Comparison of ENCODE assay signal across 29 cellular contexts in the genomic region with DNA sequence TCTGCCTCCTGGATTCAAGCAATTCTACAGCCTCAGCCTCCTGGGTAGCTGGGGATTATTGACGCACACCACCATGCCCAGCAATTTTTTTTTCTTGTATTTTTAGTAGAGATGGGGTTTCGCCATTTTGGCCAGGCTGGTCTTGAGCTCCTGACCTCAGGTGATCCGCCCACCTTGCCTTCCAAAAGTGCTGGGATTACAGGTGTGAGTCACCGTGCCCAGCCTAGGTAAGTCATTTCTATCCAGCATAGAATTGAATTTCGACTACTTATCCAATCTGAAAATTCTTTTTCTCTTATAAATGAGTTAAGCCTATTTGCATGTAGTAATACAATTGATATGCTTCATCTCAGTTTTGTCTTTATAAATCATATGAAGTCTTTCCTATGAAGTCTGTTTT. TPM values are rescaled to one million over a fixed set of nuclear protein-coding genes. Genes with fewer than 3 reads are reported as not detected.
DNase-seq lines count a peak whose midpoint lies in the region; ATAC-seq, FAIRE-seq and TF ChIP-seq lines count a peak whose summit lies in the region.
"Had no signal": no experiment of that assay in that cellular context is flagged by ENCODE, and none has a peak within 500 bp of the region (broad histone marks: within the 10 kb centered on the region; RNA-seq: fewer than 3 reads in every experiment).

No MANE protein-coding gene starts in this region.

- no peaks in the 10 kb centered on the region for H3K36me3 Mint-ChIP-seq in MCF 10A (ENCODE audit: insufficient read depth, unreplicated experiment)
- H3K36me3 Mint-ChIP-seq: CD14-positive monocyte; CD4-positive, alpha-beta memory T cell; CD4-positive, CD25-positive, alpha-beta regulatory T cell; CD8-positive, alpha-beta memory T cell had no signal

- H3K9ac ChIP-seq in HCT116 (ENCODE audit: low read length), result no peak overlapping the region
- H3K9ac ChIP-seq: BLaER1 had no signal

- CTCF ChIA-PET in MCF 10A (lab: Yijun Ruan, JAX), result interaction anchor here (0.6 to 1.6 kb wide), 3 partner anchors 8 to 41 kb away, joined by 4 to 6 read pairs (median 4); no protein-coding TSS in a partner anchor
- CTCF ChIA-PET in HCT116 (lab: Charles Lee), result interaction anchor here (0.6 kb wide), 1 partner anchor 14 kb away, joined by 3 read pairs; no protein-coding TSS in a partner anchor

- H3K4me2 ChIP-seq in HCT116 (ENCODE audit: low read length), result peak overlapping the region; percentile 7; the same call in 1 of the 2 replicates
- H3K4me2 ChIP-seq: BLaER1 had no signal

- peak overlapping the region; percentile 37 for H2AFZ ChIP-seq in HCT116 (ENCODE audit: low read depth, low read length, poor library complexity, severe bottlenecking)

- no peaks in the 10 kb centered on the region for H3K79me2 ChIP-seq in HCT116 (ENCODE audit: insufficient read depth, low read length)

- peaks cover 7% of the 10 kb centered on the region for H3K4me1 Mint-ChIP-seq in MCF 10A (ENCODE audit: insufficient read depth, unreplicated experiment)
- H3K4me1 Mint-ChIP-seq: CD4-positive, alpha-beta memory T cell; CD4-positive, CD25-positive, alpha-beta regulatory T cell; CD8-positive, alpha-beta memory T cell had no signal

- H3K36me3 ChIP-seq in breast epithelium (no peaks in the 10 kb centered on the region), HCT116 (ENCODE audit: control insufficient read depth in 1 of 2, insufficient read depth in 2 of 2, low read length in 2 of 2) (no peaks in the 10 kb centered on the region), RWPE2 (ENCODE audit: low read depth) (no peaks in the 10 kb centered on the region), small intestine (ENCODE audit: control insufficient read depth in 2 of 2, insufficient read depth in 2 of 2, low read length in 2 of 2) (no peaks in the 10 kb centered on the region)
- H3K36me3 ChIP-seq: BE2C, BLaER1 had no signal

- H3K27ac ChIP-seq in breast epithelium (no peak overlapping the region), HCT116 (ENCODE audit: low read depth, low read length) (no peak overlapping the region), RWPE2 (ENCODE audit: poor library complexity, severe bottlenecking) (peak overlapping the region; percentile 65), small intestine (ENCODE audit: low read depth in 1 of 2, low read length in 1 of 2) (no peak overlapping the region)
- H3K27ac ChIP-seq: BLaER1 had no signal

- TF ChIP-seq POLR2A in breast epithelium (IDR thresholded peaks at IDR 0.05) (no peak), HCT116 (IDR thresholded peaks at IDR 0.05; ENCODE audit: borderline replicate concordance, extremely low read depth, insufficient read depth, insufficient read length) (no peak)

- H3K27me3 Mint-ChIP-seq in MCF 10A (ENCODE audit: insufficient read depth, unreplicated experiment), result no peaks in the 10 kb centered on the region
- H3K27me3 Mint-ChIP-seq: CD4-positive, alpha-beta memory T cell had no signal

- no peaks in the 10 kb centered on the region for H3K9me3 ChIP-seq in breast epithelium
- H3K9me3 ChIP-seq in HCT116 (ENCODE audit: control insufficient read depth in 1 of 2, insufficient read depth in 1 of 2, low read depth in 1 of 2, low read length in 2 of 2), result no peaks in the 10 kb centered on the region
- H3K9me3 ChIP-seq in RWPE2 (ENCODE audit: severe bottlenecking), result no peaks in the 10 kb centered on the region
- H3K9me3 ChIP-seq in small intestine (ENCODE audit: control insufficient read depth, low read depth), result no peaks in the 10 kb centered on the region
- H3K9me3 ChIP-seq: BE2C, BLaER1 had no signal

- no peak overlapping the region for H3K4me3 ChIP-seq in breast epithelium
- no peak overlapping the region for H3K4me3 ChIP-seq in HCT116 (replicated peaks in 1 of 2; ENCODE audit: low read depth in 1 of 2, low read length in 2 of 2)
- H3K4me3 ChIP-seq in RWPE2 (ENCODE audit: severe bottlenecking), result no peak overlapping the region
- H3K4me3 ChIP-seq in epithelial cell of esophagus (ENCODE audit: low read length), result no peak overlapping the region
- H3K4me3 ChIP-seq in small intestine (ENCODE audit: low read depth in 1 of 2, low read length in 2 of 2), result no peak overlapping the region
- H3K4me3 ChIP-seq: BLaER1, GM12878 had no signal

- WGBS in small intestine, 3 donors, result 89 to 93% (median 91%) methylated on average over 5 of the region's 5 CpGs

- no peak overlapping the region for H3K4me3 Mint-ChIP-seq in MCF 10A (ENCODE audit: unreplicated experiment)
- H3K4me3 Mint-ChIP-seq: CD14-positive monocyte; CD4-positive, alpha-beta memory T cell; CD4-positive, CD25-positive, alpha-beta regulatory T cell; CD8-positive, alpha-beta memory T cell had no signal

- POLR2A ChIA-PET in MCF 10A (lab: Yijun Ruan, JAX), result interaction anchor here (1.2 to 3.1 kb wide), 2 partner anchors 13 to 15 kb away, joined by 5 to 17 read pairs; partner anchors contain the start of genes NOPCHAP1 and SLC41A2
- POLR2A ChIA-PET in HCT116 (lab: Charles Lee), result no interaction called here

- no peak for FAIRE-seq in small intestine (lab: Jason Lieb, UNC)
- FAIRE-seq: A204.1, GM12878, GM12892, GM18507 had no signal

- peak; percentile 51 for DNase-seq in MCF 10A (ENCODE audit: unreplicated experiment)
- no peak for DNase-seq in breast epithelium (ENCODE audit: low spot score in 2 of 2)
- DNase-seq in HCT116 (ENCODE audit: low read depth, low spot score), result no peak
- DNase-seq in RWPE2 (ENCODE audit: low spot score), result no peak
- peak; percentile 57 for DNase-seq in epithelial cell of esophagus (ENCODE audit: low read depth)
- DNase-seq in ureter (ENCODE audit: low spot score), result no peak
- no peak for DNase-seq in small intestine
- DNase-seq in stimulated activated naive CD4-positive, alpha-beta T cell treated with Interleukin-2 at 50 U/mL for 16 hours (lab: John Stamatoyannopoulos, UW), result no peak
- DNase-seq: 8988T; ACHN; BE2C; C1 segment of cervical spinal cord; CD4-positive, alpha-beta memory T cell; CD4-positive, CD25-positive, alpha-beta regulatory T cell; CD8-positive, alpha-beta memory T cell; COR-L47; DMS 273 treated with DMSO at 0.1 percent for 48 hours; DMS153; DMS53; DMS79; DND-41; EL; GDM1 had no signal

- ATAC-seq in HCT116 (0 out of 2 replicates have a peak, but pooled peaks have one; percentile 40), RWPE2 (ENCODE audit: low read depth) (peak; percentile 22; the same call in 1 of the 3 replicates)
- ATAC-seq: GM12878 had no signal

- RAD21 ChIA-PET in HCT116 (lab: Charles Lee; ENCODE audit: low non-redundant PET in 1 of 2, low total read pairs in 2 of 2, uncharacterized antibody in 2 of 2, unreplicated experiment in 2 of 2), result no interaction called here

- BruUV-seq in MCF 10A (replicated peaks; lab: Mats Ljungman, UMichigan) (no TSS peak), HCT116 (replicated peaks; lab: Mats Ljungman, UMichigan) (no TSS peak)

- intact Hi-C loops in MCF 10A (cut with micrococcal nuclease), result no loop called here
- intact Hi-C loops in breast epithelium (cut with DNase I; ENCODE audit: low total_unique reads), result no loop called here
- intact Hi-C loops in HCT116 (cut with micrococcal nuclease), result no loop called here

- H3K27me3 ChIP-seq in breast epithelium (no peaks in the 10 kb centered on the region), HCT116 (ENCODE audit: insufficient read depth, low read length) (no peaks in the 10 kb centered on the region), RWPE2 (ENCODE audit: insufficient read depth, poor library complexity, severe bottlenecking) (no peaks in the 10 kb centered on the region), small intestine (ENCODE audit: control insufficient read depth in 2 of 2, insufficient read depth in 2 of 2, low read length in 2 of 2) (no peaks in the 10 kb centered on the region)
- H3K27me3 ChIP-seq: BE2C, BLaER1 had no signal

- H3K9me3 Mint-ChIP-seq in MCF 10A (ENCODE audit: unreplicated experiment), result no peaks in the 10 kb centered on the region
- H3K9me3 Mint-ChIP-seq: CD4-positive, alpha-beta memory T cell; CD4-positive, CD25-positive, alpha-beta regulatory T cell; CD8-positive, alpha-beta memory T cell had no signal

- no peak overlapping the region for H3K27ac Mint-ChIP-seq in MCF 10A (ENCODE audit: low read depth, unreplicated experiment)
- H3K27ac Mint-ChIP-seq: CD4-positive, alpha-beta memory T cell; CD4-positive, CD25-positive, alpha-beta regulatory T cell had no signal

- TF ChIP-seq CTCF in MCF 10A (IDR thresholded peaks at IDR 0.05; ENCODE audit: unreplicated experiment), result no peak
- TF ChIP-seq CTCF in breast epithelium (IDR thresholded peaks at IDR 0.05), result no peak
- TF ChIP-seq CTCF in HCT116 (IDR thresholded peaks at IDR 0.05 in 2 of 3, conservative IDR thresholded peaks at IDR 0.05 in 1 of 3; ENCODE audit: borderline replicate concordance in 1 of 3, insufficient read depth in 1 of 3, low read depth in 2 of 3, low read length in 2 of 3), result no peak
- TF ChIP-seq CTCF in RWPE2 (IDR thresholded peaks at IDR 0.05; ENCODE audit: poor library complexity, severe bottlenecking), result no peak
- TF ChIP-seq CTCF in epithelial cell of esophagus (IDR thresholded peaks at IDR 0.05; ENCODE audit: insufficient read depth, low read depth, low read length, missing control alignments), result no peak

- H3K4me1 ChIP-seq in breast epithelium, result no peaks in the 10 kb centered on the region
- H3K4me1 ChIP-seq in HCT116 (ENCODE audit: control insufficient read depth in 1 of 2, insufficient read depth in 2 of 2, low read length in 2 of 2), result peaks cover 0 to 14% of the 10 kb centered on the region in 2 experiments; a peak in 3 of 4 replicates
- H3K4me1 ChIP-seq in RWPE2 (ENCODE audit: insufficient read depth, poor library complexity, severe bottlenecking), result peaks cover 21% of the 10 kb centered on the region
- no peaks in the 10 kb centered on the region for H3K4me1 ChIP-seq in small intestine (ENCODE audit: control insufficient read depth in 2 of 2, insufficient read depth in 1 of 2, low read depth in 1 of 2, low read length in 1 of 2)
- H3K4me1 ChIP-seq: BE2C, BLaER1 had no signal

- no peaks in the 10 kb centered on the region for H3K9me2 ChIP-seq in HCT116 (ENCODE audit: insufficient read depth)

- H4K20me1 ChIP-seq in HCT116 (ENCODE audit: insufficient read depth), result no peaks in the 10 kb centered on the region
- H4K20me1 ChIP-seq: BLaER1 had no signal

- TF ChIP-seq RAD21 in HCT116 (IDR thresholded peaks at IDR 0.05; ENCODE audit: low read depth), result no peak

TF ChIP-seq in HCT116, 20 proteins besides CTCF, POLR2A, EP300 and RAD21:
- TF ChIP-seq EGR1 (IDR thresholded peaks at IDR 0.05; ENCODE audit: low read depth), result peak; percentile 76
- no peak for TF ChIP-seq ZNF274 (IDR thresholded peaks at IDR 0.05; ENCODE audit: low read depth, low read length)
- TF ChIP-seq FOSL1 (IDR thresholded peaks at IDR 0.05; ENCODE audit: low read depth), result peak; percentile 30; the same call in 1 of the 2 replicates

RNA-seq across cellular contexts. Expression of gene NOPCHAP1, which starts 12.9 kb away (rescaled TPM):
- total RNA-seq in MCF 10A (2022), result 17.4 and 33.3 TPM in 2 replicates
- total RNA-seq in breast epithelium, result 1 to 10 TPM; 5.3 to 9.8 (median 6.4) TPM
- 25.6 TPM for total RNA-seq in HCT116 (2021; ENCODE audit: unreplicated experiment)
- polyA plus RNA-seq in HCT116 (2012), result 14.8 and 15.9 TPM in 2 replicates
- 15.4 TPM for total RNA-seq in ureter
- polyA plus RNA-seq in small intestine, result 10 to 100 TPM in 1 of 3 donors, 1 to 10 TPM in 2; 5.4 to 10.7 (median 8.4) TPM

RNA-seq across cellular contexts. Expression of gene SLC41A2, which starts 15.2 kb away (rescaled TPM):
- total RNA-seq in MCF 10A (2022) (14.6 and 15.9 TPM in 2 replicates), breast epithelium (10 to 100 TPM; 29.3 to 46.2 (median 41.9) TPM), HCT116 (2021; ENCODE audit: unreplicated experiment) (12.5 TPM), ureter (7.8 TPM)
- polyA plus RNA-seq in HCT116 (2012), result 1.7 and 1.9 TPM in 2 replicates
- polyA plus RNA-seq in small intestine, result 10 to 100 TPM; 14.3 to 27.5 (median 17.7) TPM
- polyA plus RNA-seq: CD8-positive, alpha-beta memory T cell had no signal

Comparison
In these comparisons a context has a peak if more than half of its experiments do, and no peak if none do; other contexts are left out.
1. DNase-seq: peak in MCF 10A (single experiment) and epithelial cell of esophagus (single experiment); none in breast epithelium (0 of 2), HCT116 (single experiment), RWPE2 (single experiment), ureter (single experiment), small intestine (single experiment) and stimulated activated naive CD4-positive, alpha-beta T cell treated with Interleukin-2 at 50 U/mL for 16 hours (single experiment).